8 cellular contexts compared by ENCODE assay signal in genomic region chr1:15680614-15681345, GRCh38. TPM values are rescaled to one million over a fixed set of nuclear protein-coding genes. Genes with fewer than 3 reads are reported as not detected.
A peak's percentile ranks its signal among the peaks of the same experiment; 100 is the strongest.
DNase-seq lines count a peak whose midpoint lies in the region; ATAC-seq, FAIRE-seq and TF ChIP-seq lines count a peak whose summit lies in the region.

No MANE protein-coding gene starts in this region.

- H3K4me1 ChIP-seq in SJCRH30, result no peaks in the 10 kb centered on the region
- peaks cover 2 to 60% (median 33%) of the 10 kb centered on the region in 6 donors for H3K4me1 ChIP-seq in spleen

- intact Hi-C loops in left colon (cut with DNase I, micrococcal nuclease) (no loop called here), spleen (cut with DNase I; ENCODE audit: low total_unique reads) (no loop called here)

- TF ChIP-seq CTCF in GM13977 (IDR thresholded peaks at IDR 0.05; ENCODE audit: extremely low read depth, insufficient read depth, missing control alignments) (no peak), spleen (IDR thresholded peaks at IDR 0.05 in 8 of 11, conservative IDR thresholded peaks at IDR 0.05 in 3 of 11) (no peak)

- ATAC-seq in left colon (peak; percentile 42), HG03175 (IDR thresholded peaks at IDR 0.05; ENCODE audit: unreplicated experiment) (no peak)

- DNase-seq in A172 (ENCODE audit: low spot score), result peak; percentile 31
- DNase-seq in GM13977 (ENCODE audit: low spot score), result peak; percentile 45
- DNase-seq in amniotic epithelial cell (ENCODE audit: low read depth), result peak; percentile 97
- DNase-seq in left colon, result no peak
- DNase-seq in SJCRH30, result no peak
- no peak for DNase-seq in spleen
- DNase-seq in urothelium cell line (ENCODE audit: low spot score), result no peak

- H3K27me3 ChIP-seq in SJCRH30 (no peaks in the 10 kb centered on the region), spleen (replicated peaks in 1 of 7) (no peaks in the 10 kb centered on the region)

- 86 to 96% (median 88%) methylated on average over 7 of the region's 7 CpGs for WGBS in spleen, 5 donors

- H3K9me3 ChIP-seq in SJCRH30 (replicated peaks) (no peaks in the 10 kb centered on the region), spleen (no peaks in the 10 kb centered on the region)

- H3K36me3 ChIP-seq in SJCRH30, result no peaks in the 10 kb centered on the region
- no peaks in the 10 kb centered on the region for H3K36me3 ChIP-seq in spleen

- TF ChIP-seq POLR2A in spleen (IDR thresholded peaks at IDR 0.05), result no peak

- H3K4me3 ChIP-seq in SJCRH30, result no peak overlapping the region
- H3K4me3 ChIP-seq in spleen, result no peak overlapping the region

- H3K27ac ChIP-seq in SJCRH30, result no peak overlapping the region
- H3K27ac ChIP-seq in spleen, result peak overlapping the region in 4 of 8 donors; percentile 43 to 98 (median 95)

- in situ Hi-C loops in GM13977 (cut with MboI; ENCODE audit: low pct_unique_long_range_greater_than_20kb, low sequenced_read_pairs, unreplicated experiment), result no loop called here

- no peak for FAIRE-seq in urothelium cell line (lab: Jason Lieb, UNC)

RNA-seq across cellular contexts. Expression of gene PLEKHM2, which starts 3.3 kb away (rescaled TPM):
- 18.4 and 22.2 TPM in 2 replicates for total RNA-seq in A172 (2014; rRNA removed; shearing (Covaris generic))
- 10 to 100 TPM; 31.5 to 37.0 TPM for total RNA-seq in left colon
- total RNA-seq in SJCRH30 (2014; rRNA removed; shearing (Covaris generic)), result 33.6 and 36.2 TPM in 2 replicates
- 10 to 100 TPM; 59.1 to 96.0 (median 65.8) TPM for total RNA-seq in spleen
- polyA plus RNA-seq in spleen, result 10 to 100 TPM; 25.9 to 54.1 (median 37.1) TPM

RNA-seq across cellular contexts. Expression of gene SLC25A34, which starts 55.3 kb away (rescaled TPM):
- total RNA-seq in A172 (2014; rRNA removed; shearing (Covaris generic)), result 1.1 TPM in 1 of 2 replicates, not detected in the other
- total RNA-seq in left colon, result 10 to 100 TPM in 1 of 2 donors, 1 to 10 TPM in 1; 7.9 to 22.6 TPM
- total RNA-seq in SJCRH30 (2014; rRNA removed; shearing (Covaris generic)), result 2.8 and 3.5 TPM in 2 replicates
- 1 to 10 TPM; 1.5 to 3.7 (median 2.8) TPM for total RNA-seq in spleen
- 1 to 10 TPM in 2 of 3 donors, under 1 TPM in 1; 0.77 to 2.4 (median 2.1) TPM for polyA plus RNA-seq in spleen

Comparison
In these comparisons a context has a peak if more than half of its experiments do, and no peak if none do; other contexts are left out.
1. DNase-seq: peak in A172 (single experiment), GM13977 (single experiment) and amniotic epithelial cell (single experiment); none in left colon (0 of 2), SJCRH30 (0 of 2), spleen (single experiment) and urothelium cell line (single experiment).